ENCODE assay signal across 8 cellular contexts in the genomic region with DNA sequence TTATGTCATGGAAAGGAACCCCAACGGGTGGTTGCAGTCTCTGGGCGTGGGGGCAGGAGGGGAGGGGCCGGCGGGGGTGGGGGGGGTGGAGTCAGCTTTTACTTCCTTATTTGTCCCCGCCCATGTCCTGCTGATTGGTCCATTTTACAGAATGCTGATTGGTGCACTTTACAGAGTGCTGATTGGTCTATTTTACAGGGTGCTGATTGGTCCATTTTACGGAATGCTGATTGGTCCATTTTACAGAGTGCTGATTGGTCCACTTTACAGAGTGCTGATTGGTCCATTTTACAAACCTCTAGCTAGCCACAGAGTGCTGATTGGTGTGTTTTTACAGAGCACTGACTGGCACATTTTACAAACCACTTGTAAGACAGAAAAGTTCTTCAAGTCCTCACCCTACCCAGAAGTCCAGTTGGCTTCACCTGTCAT. TPM values are rescaled to one million over a fixed set of nuclear protein-coding genes. Genes with fewer than 3 reads are reported as not detected.
A peak's percentile ranks its signal among the peaks of the same experiment; 100 is the strongest.
DNase-seq lines count a peak whose midpoint lies in the region; ATAC-seq and TF ChIP-seq lines count a peak whose summit lies in the region.
"Not testable (repeated sequence)": the region's sequence is repeated elsewhere in the genome, so short reads cannot be mapped to it uniquely, and the experiment has no call there.

No MANE protein-coding gene starts in this region.

- ATAC-seq in natural killer cell, result peak in 2 of 3 donors; percentile 0 to 13

- DNase-seq in Daoy (ENCODE audit: low read depth) (peak; percentile 13), LHCN-M2 (ENCODE audit: low read depth) (peak; percentile 54), RPMI7951 (ENCODE audit: low read depth) (peak; percentile 57)
- DNase-seq in activated CD4-positive, alpha-beta T cell treated with anti-CD3 and anti-CD28 coated beads for 48 hours, result peak; percentile 55
- peak; percentile 68 for DNase-seq in activated effector memory CD4-positive, alpha-beta T cell treated with anti-CD3 and anti-CD28 coated beads, Interleukin-2, amount 50 U/mL, for 16 hours
- DNase-seq in effector memory CD4-positive, alpha-beta T cell, result peak; percentile 11 to 39 (median 32)
- DNase-seq in natural killer cell; type B pancreatic cell (ENCODE audit: extremely low spot score, unreplicated experiment): not testable (repeated sequence)

- not testable (repeated sequence) for H3K9me3 ChIP-seq in effector memory CD4-positive, alpha-beta T cell (ENCODE audit: control insufficient read depth, low read length)

- not testable (repeated sequence) for TF ChIP-seq CTCF in natural killer cell (IDR thresholded peaks at IDR 0.05); type B pancreatic cell (conservative IDR thresholded peaks at IDR 0.05)

- H3K4me3 Mint-ChIP-seq in natural killer cell, result peak overlapping the region; percentile 72
- not testable (repeated sequence) for H3K4me3 Mint-ChIP-seq in type B pancreatic cell

- H3K9me3 Mint-ChIP-seq in natural killer cell, type B pancreatic cell: not testable (repeated sequence)

- H3K27ac Mint-ChIP-seq in natural killer cell (peak overlapping the region in 1 of 2 donors; percentile 49), type B pancreatic cell (peak overlapping the region; percentile 59)

- not testable (repeated sequence) for H3K27ac ChIP-seq in effector memory CD4-positive, alpha-beta T cell (ENCODE audit: insufficient read depth, low read length, poor library complexity, severe bottlenecking)

- intact Hi-C loops in natural killer cell (cut with micrococcal nuclease), result loop anchor here (10.0 kb wide), 1 partner anchor 254 kb away; no protein-coding TSS in a partner anchor

- H3K36me3 Mint-ChIP-seq in natural killer cell, type B pancreatic cell: not testable (repeated sequence)

- not testable (repeated sequence) for H3K4me3 ChIP-seq in effector memory CD4-positive, alpha-beta T cell (ENCODE audit: insufficient read depth, low read depth, low read length, poor library complexity, severe bottlenecking)

- H3K4me1 Mint-ChIP-seq in natural killer cell, result peaks cover 8 to 16% of the 10 kb centered on the region in 2 donors
- not testable (repeated sequence) for H3K4me1 Mint-ChIP-seq in type B pancreatic cell (ENCODE audit: unreplicated experiment)

- H3K4me1 ChIP-seq in effector memory CD4-positive, alpha-beta T cell (ENCODE audit: control insufficient read depth, insufficient read depth, low read length, poor library complexity, severe bottlenecking), result not testable (repeated sequence)

- H3K27me3 Mint-ChIP-seq in natural killer cell (ENCODE audit: low read depth in 2 of 2); type B pancreatic cell: not testable (repeated sequence)

- H3K27me3 ChIP-seq in effector memory CD4-positive, alpha-beta T cell (replicated peaks; ENCODE audit: control insufficient read depth, insufficient read depth, low read length, poor library complexity, severe bottlenecking), result not testable (repeated sequence)

- H3K36me3 ChIP-seq in effector memory CD4-positive, alpha-beta T cell (ENCODE audit: control insufficient read depth, insufficient read depth, low read length), result not testable (repeated sequence)

RNA-seq across cellular contexts. Expression of gene BTBD1, which starts 2.2 kb away (rescaled TPM):
- 91.9 and 102 TPM in 2 replicates for total RNA-seq in Daoy (2014; rRNA removed; shearing (Covaris generic))
- total RNA-seq in LHCN-M2 (2014; rRNA removed), result 139 and 154 TPM in 2 replicates
- polyA plus RNA-seq in LHCN-M2 (2012), result 37.4 TPM
- total RNA-seq in RPMI7951 (2014; rRNA removed; shearing (Covaris generic)), result 92.4 and 95.2 TPM in 2 replicates
- 10 to 100 TPM; 42.5 to 54.4 (median 54.0) TPM for total RNA-seq in natural killer cell
- total RNA-seq in type B pancreatic cell (ENCODE audit: low replicate concordance), result 40.5 and 40.7 TPM in 2 replicates

RNA-seq across cellular contexts. Expression of gene TM6SF1, which starts 38.2 kb away (rescaled TPM):
- 1.1 and 3.6 TPM in 2 replicates for total RNA-seq in Daoy (2014; rRNA removed; shearing (Covaris generic))
- total RNA-seq in LHCN-M2 (2014; rRNA removed) (not detected in 2 replicates), natural killer cell (10 to 100 TPM; 10.4 to 15.5 (median 12.6) TPM), type B pancreatic cell (ENCODE audit: low replicate concordance) (0.14 and 0.24 TPM in 2 replicates)
- polyA plus RNA-seq in LHCN-M2 (2012), result 0.04 TPM
- total RNA-seq in RPMI7951 (2014; rRNA removed; shearing (Covaris generic)), result 0.10 TPM in 1 of 2 replicates, not detected in the other

RNA-seq across cellular contexts. Expression of gene C15orf40, which starts 57.8 kb away (rescaled TPM):
- 14.6 and 22.2 TPM in 2 replicates for total RNA-seq in Daoy (2014; rRNA removed; shearing (Covaris generic))
- 5.8 and 16.1 TPM in 2 replicates for total RNA-seq in LHCN-M2 (2014; rRNA removed)
- polyA plus RNA-seq in LHCN-M2 (2012), result 36.2 TPM
- total RNA-seq in RPMI7951 (2014; rRNA removed; shearing (Covaris generic)), result 20.2 and 32.9 TPM in 2 replicates
- total RNA-seq in natural killer cell, result 10 to 100 TPM; 12.5 to 16.0 (median 15.1) TPM
- total RNA-seq in type B pancreatic cell (ENCODE audit: low replicate concordance), result 20.8 and 26.8 TPM in 2 replicates
